ENCODE assay signal across 11 cellular contexts in genomic region chr1:182783068-182783467, GRCh38. TPM values are rescaled to one million over a fixed set of nuclear protein-coding genes. Genes with fewer than 3 reads are reported as not detected.
DNase-seq lines count a peak whose midpoint lies in the region; ATAC-seq and TF ChIP-seq lines count a peak whose summit lies in the region.
"Had no signal": no experiment of that assay in that cellular context is flagged by ENCODE, and none has a peak within 500 bp of the region (broad histone marks: within the 10 kb centered on the region; RNA-seq: fewer than 3 reads in every experiment).

No MANE protein-coding gene starts in this region.

- RAD21 ChIA-PET in HCT116 (lab: Charles Lee; ENCODE audit: low non-redundant PET in 1 of 2, low total read pairs in 2 of 2, uncharacterized antibody in 2 of 2, unreplicated experiment in 2 of 2), result interaction anchor here (1.3 to 2.3 kb wide), 3 partner anchors 180 to 188 kb away, joined by 5 to 13 read pairs (median 5); no protein-coding TSS in a partner anchor

- TF ChIP-seq EP300 in gastroesophageal sphincter (IDR thresholded peaks at IDR 0.05), result no peak

- H3K9me2 ChIP-seq in HCT116 (ENCODE audit: insufficient read depth), result no peaks in the 10 kb centered on the region

- H3K79me2 ChIP-seq in HCT116 (ENCODE audit: insufficient read depth, low read length), result no peaks in the 10 kb centered on the region

- POLR2A ChIA-PET in HCT116 (lab: Charles Lee), result interaction anchor here (2.6 to 4.5 kb wide), 2 partner anchors 179 to 183 kb away, joined by 18 to 39 read pairs; partner anchors contain the start of gene RGS16
- POLR2A ChIA-PET in A673 (lab: Charles Lee; ENCODE audit: low non-redundant PET), result no interaction called here

- DNase-seq in DMS 273 (lab: John Stamatoyannopoulos, UW; ENCODE audit: unreplicated experiment) (peak; percentile 52), DMS 273 treated with DMSO at 0.1 percent for 48 hours (lab: John Stamatoyannopoulos, UW) (no peak), HCT116 (ENCODE audit: low read depth, low spot score) (no peak), UCSD-AML1 (lab: John Stamatoyannopoulos, UW; ENCODE audit: unreplicated experiment) (peak; percentile 35), left kidney (ENCODE audit: low read depth, low spot score) (peak; percentile 44), A673 (ENCODE audit: low spot score) (no peak)
- DNase-seq: foreskin melanocyte, Right ventricle myocardium superior had no signal

- TF ChIP-seq RAD21 in HCT116 (IDR thresholded peaks at IDR 0.05; ENCODE audit: low read depth), result 0 out of 2 replicates have a peak, but pooled peaks have one; percentile 9

- H3K4me2 ChIP-seq in HCT116 (ENCODE audit: low read length), result no peak overlapping the region

- BruUV-seq in HCT116 (replicated peaks; lab: Mats Ljungman, UMichigan) (no TSS peak), A673 (replicated peaks; lab: Mats Ljungman, UMichigan) (no TSS peak)

- H2AFZ ChIP-seq in HCT116 (ENCODE audit: low read depth, low read length, poor library complexity, severe bottlenecking), result no peak overlapping the region

- H3K27ac ChIP-seq in HCT116 (ENCODE audit: low read depth, low read length) (no peak overlapping the region), gastroesophageal sphincter (no peak overlapping the region), A673 (ENCODE audit: low read depth, low read length, poor library complexity, severe bottlenecking) (no peak overlapping the region)
- H3K27ac ChIP-seq: 22Rv1 had no signal

- no peaks in the 10 kb centered on the region for H4K20me1 ChIP-seq in HCT116 (ENCODE audit: insufficient read depth)

- TF ChIP-seq POLR2A in HCT116 (IDR thresholded peaks at IDR 0.05; ENCODE audit: borderline replicate concordance, extremely low read depth, insufficient read depth, insufficient read length) (no peak), gastroesophageal sphincter (IDR thresholded peaks at IDR 0.05) (no peak)

- CTCF ChIA-PET in HCT116 (lab: Charles Lee), result interaction anchor here (0.8 to 9.0 kb wide), 10 partner anchors 8 to 698 kb away, joined by 3 to 412 read pairs (median 4); partner anchors contain the start of gene RGS16
- CTCF ChIA-PET in A673 (lab: Charles Lee), result interaction anchor here (1.4 to 4.8 kb wide), 5 partner anchors 179 to 702 kb away, joined by 3 to 69 read pairs (median 15); partner anchors contain the start of gene RGS16

- H3K4me1 ChIP-seq in HCT116 (ENCODE audit: control insufficient read depth in 1 of 2, insufficient read depth in 2 of 2, low read length in 2 of 2) (no peaks in the 10 kb centered on the region), gastroesophageal sphincter (peaks cover 0 to 10% (median 0%) of the 10 kb centered on the region in 3 donors), A673 (ENCODE audit: insufficient read depth, low read length, poor library complexity, severe bottlenecking) (no peaks in the 10 kb centered on the region)

- H3K4me3 ChIP-seq in HCT116 (replicated peaks in 1 of 2; ENCODE audit: low read depth in 1 of 2, low read length in 2 of 2) (no peak overlapping the region), gastroesophageal sphincter (no peak overlapping the region), A673 (ENCODE audit: low read depth, low read length, poor library complexity, severe bottlenecking) (no peak overlapping the region)

- 13 to 83% methylated on average over 1 of the region's 2 CpGs for WGBS in gastroesophageal sphincter (ENCODE audit: low coverage in 1 of 2), 2 donors

- ATAC-seq in HCT116, result peak; percentile 26; the same call in 1 of the 2 replicates
- no peak for ATAC-seq in gastroesophageal sphincter
- ATAC-seq in HG02885 (IDR thresholded peaks at IDR 0.05; ENCODE audit: poor library complexity, unreplicated experiment), result no peak

- H3K9me3 ChIP-seq in HCT116 (ENCODE audit: control insufficient read depth in 1 of 2, insufficient read depth in 1 of 2, low read depth in 1 of 2, low read length in 2 of 2) (no peaks in the 10 kb centered on the region), gastroesophageal sphincter (no peaks in the 10 kb centered on the region), A673 (ENCODE audit: low read depth, low read length, poor library complexity, severe bottlenecking) (no peaks in the 10 kb centered on the region)

- H3K36me3 ChIP-seq in HCT116 (ENCODE audit: control insufficient read depth in 1 of 2, insufficient read depth in 2 of 2, low read length in 2 of 2) (no peaks in the 10 kb centered on the region), gastroesophageal sphincter (no peaks in the 10 kb centered on the region), A673 (ENCODE audit: insufficient read depth, low read length, poor library complexity, severe bottlenecking) (no peaks in the 10 kb centered on the region)

- no peaks in the 10 kb centered on the region for H3K27me3 ChIP-seq in HCT116 (ENCODE audit: insufficient read depth, low read length)
- no peaks in the 10 kb centered on the region for H3K27me3 ChIP-seq in gastroesophageal sphincter
- peaks cover 2% of the 10 kb centered on the region for H3K27me3 ChIP-seq in A673 (replicated peaks; ENCODE audit: insufficient read depth, low read depth, low read length, poor library complexity)

- TF ChIP-seq CTCF in HCT116 (IDR thresholded peaks at IDR 0.05 in 2 of 3, conservative IDR thresholded peaks at IDR 0.05 in 1 of 3; ENCODE audit: borderline replicate concordance in 1 of 3, insufficient read depth in 1 of 3, low read depth in 2 of 3, low read length in 2 of 3), result peak in 1 of 3 experiments; percentile 23; a peak in 1 of 6 replicates
- no peak for TF ChIP-seq CTCF in gastroesophageal sphincter (IDR thresholded peaks at IDR 0.05)
- no peak for TF ChIP-seq CTCF in A673 (conservative IDR thresholded peaks at IDR 0.05; ENCODE audit: low read depth, low read length)

- intact Hi-C loops in HCT116 (cut with micrococcal nuclease), result no loop called here
- intact Hi-C loops in A673 (cut with micrococcal nuclease; ENCODE audit: unreplicated experiment), result loop anchor here (5.0 kb wide), 1 partner anchor 696 kb away; no protein-coding TSS in a partner anchor

- no peak overlapping the region for H3K9ac ChIP-seq in HCT116 (ENCODE audit: low read length)

TF ChIP-seq in HCT116, 20 proteins besides CTCF, POLR2A, EP300 and RAD21:
- TF ChIP-seq SP1 (IDR thresholded peaks at IDR 0.05; ENCODE audit: low read depth), result no peak
- no peak for TF ChIP-seq ELF1 (IDR thresholded peaks at IDR 0.05; ENCODE audit: borderline replicate concordance, low read depth)
- no peak for TF ChIP-seq ZBTB33 (IDR thresholded peaks at IDR 0.05; ENCODE audit: extremely low read depth, insufficient replicate concordance, low read length)
- TF ChIP-seq YY1 (IDR thresholded peaks at IDR 0.05; ENCODE audit: extremely low read depth, insufficient replicate concordance, low read depth, low read length), result no peak
- TF ChIP-seq ZFX (IDR thresholded peaks at IDR 0.05), result no peak
- TF ChIP-seq FOSL1 (IDR thresholded peaks at IDR 0.05; ENCODE audit: low read depth), result no peak

RNA-seq across cellular contexts. Expression of gene NPL, which starts 6.5 kb away (rescaled TPM):
- total RNA-seq in HCT116 (2021; ENCODE audit: unreplicated experiment), result 0.39 TPM
- 0.06 and 0.12 TPM in 2 replicates for polyA plus RNA-seq in HCT116 (2012)
- 10 to 100 TPM in 1 of 4 donors, 1 to 10 TPM in 3; 6.8 to 10.2 (median 7.9) TPM for total RNA-seq in gastroesophageal sphincter
- total RNA-seq in A673 (2021), result 5.3 and 6.9 TPM in 2 replicates

RNA-seq across cellular contexts. Expression of gene DHX9, which starts 56.1 kb away (rescaled TPM):
- total RNA-seq in HCT116 (2021; ENCODE audit: unreplicated experiment) (220 TPM), gastroesophageal sphincter (100 to 1,000 TPM in 1 of 4 donors, 10 to 100 TPM in 3; 79.5 to 104 (median 91.8) TPM), A673 (2021) (374 and 384 TPM in 2 replicates)
- 101 and 124 TPM in 2 replicates for polyA plus RNA-seq in HCT116 (2012)

Comparison
In these comparisons a context has a peak if more than half of its experiments do, and no peak if none do; other contexts are left out.
1. DNase-seq: peak in DMS 273 (single experiment), UCSD-AML1 (single experiment) and left kidney (single experiment); none in DMS 273 treated with DMSO at 0.1 percent for 48 hours (single experiment), HCT116 (single experiment) and A673 (single experiment).